23 cellular contexts compared by ENCODE assay signal in the genomic region with DNA sequence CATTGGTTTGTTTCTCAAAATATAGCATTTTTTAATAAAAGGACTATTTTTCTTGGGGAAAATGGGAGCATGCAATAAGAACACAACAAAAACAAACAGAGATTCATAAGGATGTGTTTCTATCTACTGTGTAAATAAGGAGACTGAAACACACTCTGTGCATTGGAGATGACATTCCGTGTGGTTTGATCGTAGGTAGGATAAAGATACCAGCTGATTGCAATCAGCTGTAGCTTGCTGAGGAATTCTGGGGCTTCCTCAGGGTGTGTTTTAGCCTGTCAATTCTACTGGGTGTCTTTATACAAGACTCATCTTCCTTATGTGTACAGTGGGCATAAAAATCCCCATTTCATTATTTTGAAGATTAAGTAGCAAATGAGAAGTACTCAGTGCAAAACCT.
DNase-seq lines count a peak whose midpoint lies in the region; ATAC-seq, FAIRE-seq and TF ChIP-seq lines count a peak whose summit lies in the region.
"Had no signal": no experiment of that assay in that cellular context is flagged by ENCODE, and none has a peak within 500 bp of the region (broad histone marks: within the 10 kb centered on the region; RNA-seq: fewer than 3 reads in every experiment).

No MANE protein-coding gene starts in this region.

- intact Hi-C loops in K562 (cut with micrococcal nuclease), result no loop called here
- intact Hi-C loops in breast epithelium (cut with DNase I; ENCODE audit: low total_unique reads), result no loop called here

- no peak overlapping the region for H3K27ac Mint-ChIP-seq in neural progenitor cell
- H3K27ac Mint-ChIP-seq: B cell; CD4-positive, CD25-positive, alpha-beta regulatory T cell; CD8-positive, alpha-beta T cell had no signal

- H3K4me1 ChIP-seq in K562 (replicated peaks in 1 of 2; ENCODE audit: control insufficient read depth in 2 of 2, insufficient read depth in 2 of 2, low read length in 2 of 2) (no peaks in the 10 kb centered on the region), breast epithelium (no peaks in the 10 kb centered on the region), neural progenitor cell (peaks cover 7% of the 10 kb centered on the region)
- H3K4me1 ChIP-seq: BLaER1, Caco-2 had no signal

- H4K20me1 ChIP-seq in K562 (replicated peaks; ENCODE audit: control insufficient read depth, insufficient read depth, low read length) (no peaks in the 10 kb centered on the region), neural progenitor cell (ENCODE audit: low read depth) (no peaks in the 10 kb centered on the region)
- H4K20me1 ChIP-seq: BLaER1 had no signal

- H3K4me2 ChIP-seq in K562 (ENCODE audit: insufficient read depth, low read length) (no peak overlapping the region), neural progenitor cell (no peak overlapping the region)
- H3K4me2 ChIP-seq: BLaER1 had no signal

- H3K9ac ChIP-seq in K562 (ENCODE audit: insufficient read depth in 1 of 2, low read depth in 2 of 2, low read length in 2 of 2) (no peak overlapping the region), neural progenitor cell (no peak overlapping the region)
- H3K9ac ChIP-seq: BLaER1 had no signal

- no peaks in the 10 kb centered on the region for H3K4me1 Mint-ChIP-seq in neural progenitor cell
- H3K4me1 Mint-ChIP-seq: B cell; CD4-positive, CD25-positive, alpha-beta regulatory T cell had no signal

- H3K4me3 ChIP-seq in K562 (no peak overlapping the region), breast epithelium (no peak overlapping the region), neural progenitor cell (no peak overlapping the region)
- H3K4me3 ChIP-seq: BLaER1 had no signal

- no peak for TF ChIP-seq EP300 in K562 (IDR thresholded peaks at IDR 0.05; ENCODE audit: low read length)

- TF ChIP-seq CTCF in 22Rv1 (IDR thresholded peaks at IDR 0.05) (no peak), D721Med (IDR thresholded peaks at IDR 0.05; ENCODE audit: insufficient read depth, missing control alignments) (no peak), K562 (IDR thresholded peaks at IDR 0.05 in 2 of 3, conservative IDR thresholded peaks at IDR 0.05 in 1 of 3; ENCODE audit: insufficient read depth in 2 of 3, low read depth in 1 of 3, low read length in 3 of 3) (no peak), breast epithelium (IDR thresholded peaks at IDR 0.05) (no peak), neural progenitor cell (IDR thresholded peaks at IDR 0.05) (no peak)

- no peak for TF ChIP-seq RAD21 in K562 (CRISPR knock-in tag; conservative IDR thresholded peaks at IDR 0.05 in 1 of 2, IDR thresholded peaks at IDR 0.05 in 1 of 2)

- H2AFZ ChIP-seq in K562 (ENCODE audit: low read depth, low read length) (0 out of 2 replicates have a peak overlapping the region, but pooled peaks have one; percentile 1), neural progenitor cell (replicated peaks) (no peak overlapping the region)

- no peaks in the 10 kb centered on the region for H3K9me1 ChIP-seq in K562 (ENCODE audit: control insufficient read depth, insufficient read depth, low read length)

- TF ChIP-seq POLR2A in K562 (conservative IDR thresholded peaks at IDR 0.05) (no peak), breast epithelium (IDR thresholded peaks at IDR 0.05) (no peak)

- H3K9me3 ChIP-seq in K562 (replicated peaks; ENCODE audit: control insufficient read depth, insufficient read depth, low read depth, low read length) (no peaks in the 10 kb centered on the region), breast epithelium (no peaks in the 10 kb centered on the region), neural progenitor cell (ENCODE audit: low read depth) (no peaks in the 10 kb centered on the region)
- H3K9me3 ChIP-seq: BLaER1, Caco-2 had no signal

- in situ Hi-C loops in K562 (cut with MboI), result no loop called here

- POLR2A ChIA-PET in K562 (lab: Yijun Ruan, JAX), result interaction anchor here (2.3 kb wide), 1 partner anchor 16 kb away, joined by 7 read pairs; no protein-coding TSS in a partner anchor

- H3K4me3 Mint-ChIP-seq in neural progenitor cell, result no peak overlapping the region
- H3K4me3 Mint-ChIP-seq: B cell; CD4-positive, CD25-positive, alpha-beta regulatory T cell; CD8-positive, alpha-beta T cell had no signal

- H3K36me3 Mint-ChIP-seq in neural progenitor cell, result no peaks in the 10 kb centered on the region
- H3K36me3 Mint-ChIP-seq: CD4-positive, CD25-positive, alpha-beta regulatory T cell; CD8-positive, alpha-beta T cell had no signal

- no peak for DNase-seq in D721Med (ENCODE audit: insufficient read length, low spot score)
- no peak for DNase-seq in K562 (ENCODE audit: extremely low read depth in 1 of 4, low spot score in 3 of 4)
- peak; percentile 58 for DNase-seq in islet precursor cell
- no peak for DNase-seq in breast epithelium (ENCODE audit: low spot score in 2 of 2)
- no peak for DNase-seq in activated gamma-delta T cell (lab: John Stamatoyannopoulos, UW)
- DNase-seq in activated CD4-positive, alpha-beta T cell treated with anti-CD3 and anti-CD28 coated beads for 48 hours, result no peak
- no peak for DNase-seq in neural progenitor cell (ENCODE audit: low spot score)
- DNase-seq: Caco-2; CD4-positive, CD25-positive, alpha-beta regulatory T cell; CD8-positive, alpha-beta T cell; DMS 273 treated with DMSO at 0.1 percent for 48 hours; DND-41; GDM1; GOT3; H7; HCEC 1CT had no signal

- CTCF ChIA-PET in K562 (lab: Yijun Ruan, JAX; ENCODE audit: low intra/inter-chr PET ratio), result no interaction called here

- ATAC-seq in K562, result no peak
- ATAC-seq: CD8-positive, alpha-beta T cell had no signal

- H3K27me3 ChIP-seq in K562 (ENCODE audit: control insufficient read depth in 2 of 2, insufficient read depth in 2 of 2, low read length in 2 of 2), result no peaks in the 10 kb centered on the region
- H3K27me3 ChIP-seq in breast epithelium, result no peaks in the 10 kb centered on the region
- no peaks in the 10 kb centered on the region for H3K27me3 ChIP-seq in neural progenitor cell
- H3K27me3 ChIP-seq: BLaER1 had no signal

- WGBS in K562 (ENCODE audit: insufficient coverage, low coverage, missing lambda C conversion rate), result 5% methylated on average over 2 of the region's 2 CpGs

- BruUV-seq in K562 (replicated peaks; lab: Mats Ljungman, UMichigan), result no TSS peak

- H3K27me3 Mint-ChIP-seq in neural progenitor cell (ENCODE audit: insufficient read depth, low read depth), result peaks cover 2% of the 10 kb centered on the region
- H3K27me3 Mint-ChIP-seq: B cell; CD4-positive, CD25-positive, alpha-beta regulatory T cell had no signal

- H3K27ac ChIP-seq in 22Rv1, result peak overlapping the region; percentile 19; the same call in 1 of the 2 replicates
- H3K27ac ChIP-seq in K562 (ENCODE audit: extremely low read depth, low read depth, low read length), result no peak overlapping the region
- H3K27ac ChIP-seq in breast epithelium, result no peak overlapping the region
- H3K27ac ChIP-seq in neural progenitor cell, result no peak overlapping the region
- H3K27ac ChIP-seq: BLaER1, C4-2B had no signal

- peak; percentile 71 for FAIRE-seq in D721Med (lab: Jason Lieb, UNC)
- FAIRE-seq in K562 (lab: Jason Lieb, UNC), result no peak
- FAIRE-seq: A204.1, GM12891, GM18507 had no signal

- H3F3A ChIP-seq in neural progenitor cell (ENCODE audit: low read depth), result no peaks in the 10 kb centered on the region

- H3K36me3 ChIP-seq in K562 (ENCODE audit: control insufficient read depth, insufficient read depth, low read length), result no peaks in the 10 kb centered on the region
- no peaks in the 10 kb centered on the region for H3K36me3 ChIP-seq in breast epithelium
- H3K36me3 ChIP-seq in neural progenitor cell, result no peaks in the 10 kb centered on the region
- H3K36me3 ChIP-seq: BLaER1 had no signal

- H3K79me2 ChIP-seq in K562 (ENCODE audit: control insufficient read depth, insufficient read depth, low read length), result no peaks in the 10 kb centered on the region
- no peaks in the 10 kb centered on the region for H3K79me2 ChIP-seq in neural progenitor cell (ENCODE audit: low read depth)

- no peaks in the 10 kb centered on the region for H3K9me3 Mint-ChIP-seq in neural progenitor cell

TF ChIP-seq in K562, 482 proteins besides CTCF, POLR2A, EP300 and RAD21:
- TF ChIP-seq CXXC5 (CRISPR knock-in tag; IDR thresholded peaks at IDR 0.05) (no peak), TEAD1 (CRISPR knock-in tag; IDR thresholded peaks at IDR 0.05) (peak in 1 of 2 experiments; percentile 51; a peak in 1 of 4 replicates)
